2 cellular contexts compared by ENCODE assay signal in the genomic region with DNA sequence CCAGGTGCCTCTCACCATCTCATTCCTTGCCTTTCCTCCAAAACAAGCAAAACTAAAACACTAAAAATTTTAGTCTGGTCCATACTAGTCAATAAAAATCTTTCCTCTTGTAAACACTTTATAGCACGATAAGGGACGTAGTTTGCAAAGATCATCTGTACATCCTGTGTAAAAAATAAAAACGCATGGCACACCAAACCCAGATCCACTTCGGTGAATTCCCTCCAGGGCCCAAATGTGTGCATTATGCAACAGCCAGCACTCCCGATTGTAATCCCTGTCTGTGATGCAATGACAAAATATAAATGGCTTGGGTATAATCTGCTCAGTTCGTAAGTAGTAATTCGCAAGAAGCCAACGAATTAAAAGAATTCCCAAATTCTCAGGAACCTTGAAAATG.
TF ChIP-seq lines count a peak whose summit lies in the region.

No MANE protein-coding gene starts in this region.

TF ChIP-seq in SK-N-SH, 30 proteins besides CTCF, POLR2A, EP300 and RAD21 (continued from another document):
- TF ChIP-seq, protein P1, sequence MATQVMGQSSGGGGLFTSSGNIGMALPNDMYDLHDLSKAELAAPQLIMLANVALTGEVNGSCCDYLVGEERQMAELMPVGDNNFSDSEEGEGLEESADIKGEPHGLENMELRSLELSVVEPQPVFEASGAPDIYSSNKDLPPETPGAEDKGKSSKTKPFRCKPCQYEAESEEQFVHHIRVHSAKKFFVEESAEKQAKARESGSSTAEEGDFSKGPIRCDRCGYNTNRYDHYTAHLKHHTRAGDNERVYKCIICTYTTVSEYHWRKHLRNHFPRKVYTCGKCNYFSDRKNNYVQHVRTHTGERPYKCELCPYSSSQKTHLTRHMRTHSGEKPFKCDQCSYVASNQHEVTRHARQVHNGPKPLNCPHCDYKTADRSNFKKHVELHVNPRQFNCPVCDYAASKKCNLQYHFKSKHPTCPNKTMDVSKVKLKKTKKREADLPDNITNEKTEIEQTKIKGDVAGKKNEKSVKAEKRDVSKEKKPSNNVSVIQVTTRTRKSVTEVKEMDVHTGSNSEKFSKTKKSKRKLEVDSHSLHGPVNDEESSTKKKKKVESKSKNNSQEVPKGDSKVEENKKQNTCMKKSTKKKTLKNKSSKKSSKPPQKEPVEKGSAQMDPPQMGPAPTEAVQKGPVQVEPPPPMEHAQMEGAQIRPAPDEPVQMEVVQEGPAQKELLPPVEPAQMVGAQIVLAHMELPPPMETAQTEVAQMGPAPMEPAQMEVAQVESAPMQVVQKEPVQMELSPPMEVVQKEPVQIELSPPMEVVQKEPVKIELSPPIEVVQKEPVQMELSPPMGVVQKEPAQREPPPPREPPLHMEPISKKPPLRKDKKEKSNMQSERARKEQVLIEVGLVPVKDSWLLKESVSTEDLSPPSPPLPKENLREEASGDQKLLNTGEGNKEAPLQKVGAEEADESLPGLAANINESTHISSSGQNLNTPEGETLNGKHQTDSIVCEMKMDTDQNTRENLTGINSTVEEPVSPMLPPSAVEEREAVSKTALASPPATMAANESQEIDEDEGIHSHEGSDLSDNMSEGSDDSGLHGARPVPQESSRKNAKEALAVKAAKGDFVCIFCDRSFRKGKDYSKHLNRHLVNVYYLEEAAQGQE (IDR thresholded peaks at IDR 0.05; ENCODE audit: low read depth, low read length) = no peak
- TF ChIP-seq MEF2A (IDR thresholded peaks at IDR 0.05; ENCODE audit: borderline replicate concordance, low read depth) (no peak), RCOR1 (IDR thresholded peaks at IDR 0.05; ENCODE audit: low read length) (no peak), FOXM1 (IDR thresholded peaks at IDR 0.05; ENCODE audit: low read depth) (no peak), SMC3 (IDR thresholded peaks at IDR 0.05; ENCODE audit: low read depth, low read length) (no peak), MXI1 (IDR thresholded peaks at IDR 0.05; ENCODE audit: low read depth, low read length) (no peak), GATA2 (CRISPR knock-in tag; IDR thresholded peaks at IDR 0.05) (no peak)
- TF ChIP-seq, protein P2, sequence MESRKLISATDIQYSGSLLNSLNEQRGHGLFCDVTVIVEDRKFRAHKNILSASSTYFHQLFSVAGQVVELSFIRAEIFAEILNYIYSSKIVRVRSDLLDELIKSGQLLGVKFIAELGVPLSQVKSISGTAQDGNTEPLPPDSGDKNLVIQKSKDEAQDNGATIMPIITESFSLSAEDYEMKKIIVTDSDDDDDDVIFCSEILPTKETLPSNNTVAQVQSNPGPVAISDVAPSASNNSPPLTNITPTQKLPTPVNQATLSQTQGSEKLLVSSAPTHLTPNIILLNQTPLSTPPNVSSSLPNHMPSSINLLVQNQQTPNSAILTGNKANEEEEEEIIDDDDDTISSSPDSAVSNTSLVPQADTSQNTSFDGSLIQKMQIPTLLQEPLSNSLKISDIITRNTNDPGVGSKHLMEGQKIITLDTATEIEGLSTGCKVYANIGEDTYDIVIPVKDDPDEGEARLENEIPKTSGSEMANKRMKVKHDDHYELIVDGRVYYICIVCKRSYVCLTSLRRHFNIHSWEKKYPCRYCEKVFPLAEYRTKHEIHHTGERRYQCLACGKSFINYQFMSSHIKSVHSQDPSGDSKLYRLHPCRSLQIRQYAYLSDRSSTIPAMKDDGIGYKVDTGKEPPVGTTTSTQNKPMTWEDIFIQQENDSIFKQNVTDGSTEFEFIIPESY (IDR thresholded peaks at IDR 0.05; ENCODE audit: borderline replicate concordance, low read depth) = no peak
- TF ChIP-seq, protein P3, sequence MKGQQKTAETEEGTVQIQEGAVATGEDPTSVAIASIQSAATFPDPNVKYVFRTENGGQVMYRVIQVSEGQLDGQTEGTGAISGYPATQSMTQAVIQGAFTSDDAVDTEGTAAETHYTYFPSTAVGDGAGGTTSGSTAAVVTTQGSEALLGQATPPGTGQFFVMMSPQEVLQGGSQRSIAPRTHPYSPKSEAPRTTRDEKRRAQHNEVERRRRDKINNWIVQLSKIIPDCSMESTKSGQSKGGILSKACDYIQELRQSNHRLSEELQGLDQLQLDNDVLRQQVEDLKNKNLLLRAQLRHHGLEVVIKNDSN (IDR thresholded peaks at IDR 0.05; ENCODE audit: borderline replicate concordance, low read depth) = no peak
TF ChIP-seq in SK-N-SH: peak in this region for 0.

TF ChIP-seq in SK-N-SH treated with all-trans-retinoic acid at 6 μM for 48 hours, 23 proteins besides CTCF, POLR2A, EP300 and RAD21 (continued from another document):
- TF ChIP-seq, protein P4, sequence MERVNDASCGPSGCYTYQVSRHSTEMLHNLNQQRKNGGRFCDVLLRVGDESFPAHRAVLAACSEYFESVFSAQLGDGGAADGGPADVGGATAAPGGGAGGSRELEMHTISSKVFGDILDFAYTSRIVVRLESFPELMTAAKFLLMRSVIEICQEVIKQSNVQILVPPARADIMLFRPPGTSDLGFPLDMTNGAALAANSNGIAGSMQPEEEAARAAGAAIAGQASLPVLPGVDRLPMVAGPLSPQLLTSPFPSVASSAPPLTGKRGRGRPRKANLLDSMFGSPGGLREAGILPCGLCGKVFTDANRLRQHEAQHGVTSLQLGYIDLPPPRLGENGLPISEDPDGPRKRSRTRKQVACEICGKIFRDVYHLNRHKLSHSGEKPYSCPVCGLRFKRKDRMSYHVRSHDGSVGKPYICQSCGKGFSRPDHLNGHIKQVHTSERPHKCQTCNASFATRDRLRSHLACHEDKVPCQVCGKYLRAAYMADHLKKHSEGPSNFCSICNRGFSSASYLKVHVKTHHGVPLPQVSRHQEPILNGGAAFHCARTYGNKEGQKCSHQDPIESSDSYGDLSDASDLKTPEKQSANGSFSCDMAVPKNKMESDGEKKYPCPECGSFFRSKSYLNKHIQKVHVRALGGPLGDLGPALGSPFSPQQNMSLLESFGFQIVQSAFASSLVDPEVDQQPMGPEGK (CRISPR knock-in tag; IDR thresholded peaks at IDR 0.05; ENCODE audit: borderline replicate concordance) = no peak
- TF ChIP-seq ZNF70 (CRISPR knock-in tag; IDR thresholded peaks at IDR 0.05) = no peak
- no peak for TF ChIP-seq ISL1 (CRISPR knock-in tag; IDR thresholded peaks at IDR 0.05)
- no peak for TF ChIP-seq SNAI2 (CRISPR knock-in tag; IDR thresholded peaks at IDR 0.05)
- no peak for TF ChIP-seq TCF4 (CRISPR knock-in tag; IDR thresholded peaks at IDR 0.05; ENCODE audit: borderline replicate concordance)
- TF ChIP-seq ZNF565 (CRISPR knock-in tag; conservative IDR thresholded peaks at IDR 0.05; ENCODE audit: low read depth) = no peak
- TF ChIP-seq PPARA (CRISPR knock-in tag; IDR thresholded peaks at IDR 0.05; ENCODE audit: borderline replicate concordance) = no peak
- no peak for TF ChIP-seq ARNTL (CRISPR knock-in tag; IDR thresholded peaks at IDR 0.05; ENCODE audit: borderline replicate concordance, low read depth)
- TF ChIP-seq OSR1 (CRISPR knock-in tag; IDR thresholded peaks at IDR 0.05) = no peak
- TF ChIP-seq BACH2 (CRISPR knock-in tag; IDR thresholded peaks at IDR 0.05; ENCODE audit: borderline replicate concordance) = no peak
- TF ChIP-seq CSDC2 (CRISPR knock-in tag; IDR thresholded peaks at IDR 0.05) = no peak
- TF ChIP-seq, protein P5, sequence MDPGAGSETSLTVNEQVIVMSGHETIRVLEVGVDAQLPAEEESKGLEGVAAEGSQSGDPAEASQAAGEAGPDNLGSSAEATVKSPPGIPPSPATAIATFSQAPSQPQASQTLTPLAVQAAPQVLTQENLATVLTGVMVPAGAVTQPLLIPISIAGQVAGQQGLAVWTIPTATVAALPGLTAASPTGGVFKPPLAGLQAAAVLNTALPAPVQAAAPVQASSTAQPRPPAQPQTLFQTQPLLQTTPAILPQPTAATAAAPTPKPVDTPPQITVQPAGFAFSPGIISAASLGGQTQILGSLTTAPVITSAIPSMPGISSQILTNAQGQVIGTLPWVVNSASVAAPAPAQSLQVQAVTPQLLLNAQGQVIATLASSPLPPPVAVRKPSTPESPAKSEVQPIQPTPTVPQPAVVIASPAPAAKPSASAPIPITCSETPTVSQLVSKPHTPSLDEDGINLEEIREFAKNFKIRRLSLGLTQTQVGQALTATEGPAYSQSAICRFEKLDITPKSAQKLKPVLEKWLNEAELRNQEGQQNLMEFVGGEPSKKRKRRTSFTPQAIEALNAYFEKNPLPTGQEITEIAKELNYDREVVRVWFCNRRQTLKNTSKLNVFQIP (CRISPR knock-in tag; IDR thresholded peaks at IDR 0.05; ENCODE audit: borderline replicate concordance, low read depth) = no peak
- TF ChIP-seq, protein P6, sequence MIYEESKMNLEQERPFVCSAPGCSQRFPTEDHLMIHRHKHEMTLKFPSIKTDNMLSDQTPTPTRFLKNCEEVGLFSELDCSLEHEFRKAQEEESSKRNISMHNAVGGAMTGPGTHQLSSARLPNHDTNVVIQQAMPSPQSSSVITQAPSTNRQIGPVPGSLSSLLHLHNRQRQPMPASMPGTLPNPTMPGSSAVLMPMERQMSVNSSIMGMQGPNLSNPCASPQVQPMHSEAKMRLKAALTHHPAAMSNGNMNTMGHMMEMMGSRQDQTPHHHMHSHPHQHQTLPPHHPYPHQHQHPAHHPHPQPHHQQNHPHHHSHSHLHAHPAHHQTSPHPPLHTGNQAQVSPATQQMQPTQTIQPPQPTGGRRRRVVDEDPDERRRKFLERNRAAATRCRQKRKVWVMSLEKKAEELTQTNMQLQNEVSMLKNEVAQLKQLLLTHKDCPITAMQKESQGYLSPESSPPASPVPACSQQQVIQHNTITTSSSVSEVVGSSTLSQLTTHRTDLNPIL (CRISPR knock-in tag; IDR thresholded peaks at IDR 0.05; ENCODE audit: low read depth) = no peak
- no peak for TF ChIP-seq ESRRG (CRISPR knock-in tag; IDR thresholded peaks at IDR 0.05)
- TF ChIP-seq TOX (CRISPR knock-in tag; IDR thresholded peaks at IDR 0.05; ENCODE audit: borderline replicate concordance) = no peak
